8 cellular contexts compared by ENCODE assay signal in the genomic region with DNA sequence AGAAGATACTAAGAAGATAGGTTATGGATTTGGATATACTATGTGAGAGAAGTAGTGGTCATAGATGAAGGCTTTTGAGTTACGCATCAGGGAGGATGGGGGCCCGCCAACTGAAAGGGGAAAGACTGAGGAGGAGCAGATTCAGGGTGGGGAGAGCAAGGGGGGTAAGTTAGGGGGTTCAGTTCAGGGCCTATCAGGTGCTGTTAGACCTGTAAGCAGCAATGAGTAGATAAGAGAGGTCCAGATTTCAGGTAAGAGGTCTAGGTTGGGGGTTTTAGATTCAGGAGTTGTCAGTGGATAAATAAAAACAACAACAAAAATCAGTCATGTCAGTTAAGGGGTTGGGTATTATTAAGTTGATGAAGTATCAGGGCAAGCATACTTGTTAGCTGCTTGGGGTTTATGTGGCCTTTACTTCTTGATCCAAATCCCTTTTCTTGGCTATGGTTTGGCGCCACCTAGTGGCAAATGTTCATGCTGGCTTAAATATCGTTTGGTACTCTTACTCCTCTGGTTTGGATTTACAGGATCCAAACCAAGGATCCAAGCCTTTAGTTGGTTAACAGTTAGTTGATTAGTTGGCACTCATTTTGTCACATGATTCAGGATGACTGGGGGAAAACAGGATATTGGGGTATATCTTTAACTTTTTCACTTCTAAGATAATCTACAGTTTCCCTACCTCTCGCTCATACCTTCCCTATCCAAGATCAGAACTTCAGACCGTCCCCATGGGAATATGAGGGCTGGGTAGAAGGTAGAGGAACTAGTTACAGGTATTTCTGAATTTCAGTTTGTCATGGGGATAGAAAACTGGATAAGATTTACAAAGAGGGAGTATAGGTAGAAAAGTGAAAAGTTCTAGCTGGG.
A peak's percentile ranks its signal among the peaks of the same experiment; 100 is the strongest.
DNase-seq lines count a peak whose midpoint lies in the region; ATAC-seq and TF ChIP-seq lines count a peak whose summit lies in the region.

No MANE protein-coding gene starts in this region.

- H3K4me1 ChIP-seq in BE2C (no peaks in the 10 kb centered on the region), HAP-1 (no peaks in the 10 kb centered on the region)

- DNase-seq in BE2C (peak; percentile 79), HAP-1 (ENCODE audit: low spot score in 2 of 2) (peak; percentile 69 to 87), NCI-H510A treated with DMSO at 0.1 percent for 48 hours (lab: John Stamatoyannopoulos, UW) (peak; percentile 75), kidney tubule cell (ENCODE audit: low spot score) (peak; percentile 83)
- peak; percentile 71 for DNase-seq in activated CD4-positive, alpha-beta T cell treated with anti-CD3 and anti-CD28 coated beads for 1 hour
- peak; percentile 66 to 78 for DNase-seq in central memory CD8-positive, alpha-beta T cell (ENCODE audit: low spot score in 2 of 2)
- DNase-seq in stimulated activated CD4-positive, alpha-beta T cell treated with anti-CD3 and anti-CD28 coated beads, Interleukin-2, amount 100 ng/mL, for 48 hours, result peak; percentile 89 to 91

- in situ Hi-C loops in HAP-1 (cut with MboI; ENCODE audit: low sequenced_read_pairs), result no loop called here

- peaks cover 36% of the 10 kb centered on the region for H3K4me1 Mint-ChIP-seq in central memory CD8-positive, alpha-beta T cell

- H3K9me3 ChIP-seq in BE2C (no peaks in the 10 kb centered on the region), HAP-1 (no peaks in the 10 kb centered on the region)

- peaks cover 36% of the 10 kb centered on the region for H3K36me3 Mint-ChIP-seq in central memory CD8-positive, alpha-beta T cell (ENCODE audit: insufficient read depth)

- peak; percentile 65 for ATAC-seq in central memory CD8-positive, alpha-beta T cell (replicated peaks; ENCODE audit: extremely low read depth, poor library complexity, severe bottlenecking)
- no peak for ATAC-seq in HG02642 (IDR thresholded peaks at IDR 0.05; ENCODE audit: poor library complexity, unreplicated experiment)

- H3K27me3 Mint-ChIP-seq in central memory CD8-positive, alpha-beta T cell, result no peaks in the 10 kb centered on the region

- H3K4me3 Mint-ChIP-seq in central memory CD8-positive, alpha-beta T cell, result no peak overlapping the region

- H3K36me3 ChIP-seq in BE2C (peaks cover 14% of the 10 kb centered on the region), HAP-1 (replicated peaks) (peaks cover 9% of the 10 kb centered on the region)

- H3K4me3 ChIP-seq in BE2C (ENCODE audit: low read depth, low read length), result no peak overlapping the region
- H3K4me3 ChIP-seq in HAP-1, result no peak overlapping the region

- no peaks in the 10 kb centered on the region for H3K27me3 ChIP-seq in BE2C
- H3K27me3 ChIP-seq in HAP-1 (ENCODE audit: low read depth), result no peaks in the 10 kb centered on the region

- H3K27ac Mint-ChIP-seq in central memory CD8-positive, alpha-beta T cell (ENCODE audit: low read depth), result no peak overlapping the region

- H3K9me3 Mint-ChIP-seq in central memory CD8-positive, alpha-beta T cell, result no peaks in the 10 kb centered on the region

- peak; percentile 95 for TF ChIP-seq CTCF in BE2C (IDR thresholded peaks at IDR 0.05; ENCODE audit: low read depth, low read length)
